ENCODE assay signal across 9 cellular contexts in the genomic region with DNA sequence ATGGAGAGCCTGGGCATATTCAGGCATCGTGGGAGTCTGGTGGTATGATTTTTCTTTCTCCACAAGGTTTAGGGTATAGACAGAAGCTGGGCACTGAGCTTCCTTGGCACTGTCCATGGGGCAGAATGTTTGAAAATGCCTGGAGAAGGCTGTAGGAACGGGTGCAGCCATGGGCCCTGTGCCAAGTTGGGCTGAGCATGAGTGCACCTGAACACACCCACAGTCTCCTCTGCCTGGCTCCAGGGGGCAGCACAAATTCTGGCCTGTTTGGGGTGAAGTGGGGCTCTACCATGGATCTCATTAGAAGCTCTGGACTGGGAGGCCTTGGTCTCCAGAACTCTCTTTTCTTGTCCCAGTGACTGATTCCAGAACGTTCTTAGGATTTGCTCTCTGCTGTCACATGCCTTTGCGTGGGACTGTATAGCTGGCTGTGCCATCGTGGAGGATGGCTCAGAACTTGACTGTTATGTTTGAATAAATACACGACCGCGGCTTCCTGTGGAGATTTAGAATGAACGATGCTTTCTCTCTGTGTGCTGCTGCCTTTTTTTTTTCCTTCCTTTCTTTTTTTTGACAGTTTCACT.
DNase-seq lines count a peak whose midpoint lies in the region; ATAC-seq and TF ChIP-seq lines count a peak whose summit lies in the region.
"Had no signal": no experiment of that assay in that cellular context is flagged by ENCODE, and none has a peak within 500 bp of the region (broad histone marks: within the 10 kb centered on the region; RNA-seq: fewer than 3 reads in every experiment).

No MANE protein-coding gene starts in this region.

- H3K4me3 Mint-ChIP-seq in activated naive CD4-positive, alpha-beta T cell treated with anti-CD3 and anti-CD28 coated beads, Interleukin-2, amount 10 ng/mL, durations not matched to agents 7 days and 5 days, result no peak overlapping the region

- no peaks in the 10 kb centered on the region for H3K9me3 ChIP-seq in MG63
- H3K9me3 ChIP-seq: testis had no signal

- H3K27ac Mint-ChIP-seq in activated naive CD4-positive, alpha-beta T cell treated with anti-CD3 and anti-CD28 coated beads, Interleukin-2, amount 10 ng/mL, durations not matched to agents 7 days and 5 days, result no peak overlapping the region

- DNase-seq in GM12864 (ENCODE audit: low read depth), result no peak
- peak; percentile 47 for DNase-seq in MG63
- no peak for DNase-seq in coronary artery (ENCODE audit: low spot score)
- DNase-seq in retinal pigment epithelial cell (ENCODE audit: low read depth), result no peak
- DNase-seq in activated naive CD4-positive, alpha-beta T cell treated with anti-CD3 and anti-CD28 coated beads, Interleukin-2, amount 10 ng/mL, durations not matched to agents 7 days and 5 days, result no peak
- DNase-seq: testis had no signal

- CTCF ChIA-PET in activated naive CD4-positive, alpha-beta T cell treated with anti-CD3 and anti-CD28 coated beads, Interleukin-2, amount 10 ng/mL, durations not matched to agents 7 days and 5 days (lab: Charles Lee), result no interaction called here

- peak overlapping the region; percentile 89 to 96 for H3K27ac ChIP-seq in coronary artery
- H3K27ac ChIP-seq: testis had no signal

- H3K36me3 Mint-ChIP-seq in activated naive CD4-positive, alpha-beta T cell treated with anti-CD3 and anti-CD28 coated beads, Interleukin-2, amount 10 ng/mL, durations not matched to agents 7 days and 5 days, result no peaks in the 10 kb centered on the region

- peaks cover 4% of the 10 kb centered on the region for H3K27me3 Mint-ChIP-seq in activated naive CD4-positive, alpha-beta T cell treated with anti-CD3 and anti-CD28 coated beads, Interleukin-2, amount 10 ng/mL, durations not matched to agents 7 days and 5 days

- H3K27me3 ChIP-seq in MG63, result no peaks in the 10 kb centered on the region
- H3K27me3 ChIP-seq: testis had no signal

- H3K9me3 Mint-ChIP-seq in activated naive CD4-positive, alpha-beta T cell treated with anti-CD3 and anti-CD28 coated beads, Interleukin-2, amount 10 ng/mL, durations not matched to agents 7 days and 5 days, result no peaks in the 10 kb centered on the region

- peaks cover 9% of the 10 kb centered on the region for H3K4me1 Mint-ChIP-seq in activated naive CD4-positive, alpha-beta T cell treated with anti-CD3 and anti-CD28 coated beads, Interleukin-2, amount 10 ng/mL, durations not matched to agents 7 days and 5 days

- TF ChIP-seq CTCF in GM12864 (IDR thresholded peaks at IDR 0.05; ENCODE audit: low read depth, low read length, missing control alignments) (peak; percentile 34), coronary artery (IDR thresholded peaks at IDR 0.05) (no peak), retinal pigment epithelial cell (conservative IDR thresholded peaks at IDR 0.05; ENCODE audit: low read depth, low read length) (peak; percentile 34)

- H3K4me3 ChIP-seq in GM12864 (ENCODE audit: low read depth, low read length), result no peak overlapping the region
- no peak overlapping the region for H3K4me3 ChIP-seq in MG63
- H3K4me3 ChIP-seq in coronary artery, result no peak overlapping the region
- no peak overlapping the region for H3K4me3 ChIP-seq in retinal pigment epithelial cell (ENCODE audit: low read length)
- H3K4me3 ChIP-seq: testis had no signal

- ATAC-seq in HG02981 (IDR thresholded peaks at IDR 0.05; ENCODE audit: unreplicated experiment), result no peak
- ATAC-seq in GM21390 (IDR thresholded peaks at IDR 0.05; ENCODE audit: unreplicated experiment), result no peak
- no peak for ATAC-seq in GM18517 (IDR thresholded peaks at IDR 0.05; ENCODE audit: unreplicated experiment)

- H3K36me3 ChIP-seq in MG63, result peaks cover 68% of the 10 kb centered on the region
